Comparison of ENCODE assay signal across 16 cellular contexts in genomic region chr2:37870829-37871228, GRCh38. TPM values are rescaled to one million over a fixed set of nuclear protein-coding genes. Genes with fewer than 3 reads are reported as not detected.
A peak's percentile ranks its signal among the peaks of the same experiment; 100 is the strongest.
DNase-seq lines count a peak whose midpoint lies in the region; ATAC-seq and TF ChIP-seq lines count a peak whose summit lies in the region.
"Had no signal": no experiment of that assay in that cellular context is flagged by ENCODE, and none has a peak within 500 bp of the region (broad histone marks: within the 10 kb centered on the region; RNA-seq: fewer than 3 reads in every experiment).

No MANE protein-coding gene starts in this region.

- peaks cover 8 to 22% (median 11%) of the 10 kb centered on the region in 4 donors for H3K4me1 ChIP-seq in transverse colon

- ATAC-seq in activated T-cell treated with anti-CD3 and anti-CD28 coated beads, Interleukin-2, amount 50 U/mL, for 4 hours: no peak
- ATAC-seq in GM21390 (IDR thresholded peaks at IDR 0.05; ENCODE audit: unreplicated experiment): no peak
- ATAC-seq in GM19023 (IDR thresholded peaks at IDR 0.05; ENCODE audit: unreplicated experiment): no peak
- ATAC-seq: body of pancreas, natural killer cell had no signal

- H3K27ac Mint-ChIP-seq in activated T-cell treated with anti-CD3 and anti-CD28 coated beads, Interleukin-2, amount 50 U/mL, for 24 hours: peak overlapping the region; percentile 99
- peak overlapping the region; percentile 68 for H3K27ac Mint-ChIP-seq in dendritic cell treated with granulocyte-macrophage colony-stimulating factor and Interleukin-4, amounts not matched to agents 40 ng/mL and 50 ng/mL, for 4 days
- H3K27ac Mint-ChIP-seq: natural killer cell, type B pancreatic cell had no signal

- H3K4me3 ChIP-seq in transverse colon: no peak overlapping the region
- H3K4me3 ChIP-seq: body of pancreas, SJCRH30 had no signal

- H3K4me3 Mint-ChIP-seq in activated T-cell treated with anti-CD3 and anti-CD28 coated beads, Interleukin-2, amount 50 U/mL, for 24 hours: peak overlapping the region; percentile 67
- H3K4me3 Mint-ChIP-seq in activated T-cell treated with anti-CD3 and anti-CD28 coated beads, Interleukin-2, amount 50 U/mL, for 4 hours: no peak overlapping the region
- H3K4me3 Mint-ChIP-seq in dendritic cell treated with granulocyte-macrophage colony-stimulating factor and Interleukin-4, amounts not matched to agents 40 ng/mL and 50 ng/mL, for 4 days: no peak overlapping the region
- H3K4me3 Mint-ChIP-seq: natural killer cell, type B pancreatic cell had no signal

- no peak for TF ChIP-seq CTCF in transverse colon (IDR thresholded peaks at IDR 0.05)

- H3K27ac ChIP-seq in transverse colon: peak overlapping the region; percentile 69 to 87 (median 78)
- H3K27ac ChIP-seq: body of pancreas, SJCRH30 had no signal

- H3K4me1 Mint-ChIP-seq in activated T-cell treated with anti-CD3 and anti-CD28 coated beads, Interleukin-2, amount 50 U/mL, for 24 hours (ENCODE audit: low read depth): peaks cover 62% of the 10 kb centered on the region
- H3K4me1 Mint-ChIP-seq in activated T-cell treated with anti-CD3 and anti-CD28 coated beads, Interleukin-2, amount 50 U/mL, for 4 hours (ENCODE audit: low read depth): peaks cover 35% of the 10 kb centered on the region
- peaks cover 74% of the 10 kb centered on the region for H3K4me1 Mint-ChIP-seq in dendritic cell treated with granulocyte-macrophage colony-stimulating factor and Interleukin-4, amounts not matched to agents 40 ng/mL and 50 ng/mL, for 4 days (ENCODE audit: low read depth)

- TF ChIP-seq EP300 in transverse colon (IDR thresholded peaks at IDR 0.05; ENCODE audit: low read depth): no peak

- peaks cover 1% of the 10 kb centered on the region for H3K9me3 Mint-ChIP-seq in activated T-cell treated with anti-CD3 and anti-CD28 coated beads, Interleukin-2, amount 50 U/mL, for 24 hours
- H3K9me3 Mint-ChIP-seq in activated T-cell treated with anti-CD3 and anti-CD28 coated beads, Interleukin-2, amount 50 U/mL, for 4 hours: no peaks in the 10 kb centered on the region
- H3K9me3 Mint-ChIP-seq in dendritic cell treated with granulocyte-macrophage colony-stimulating factor and Interleukin-4, amounts not matched to agents 40 ng/mL and 50 ng/mL, for 4 days: no peaks in the 10 kb centered on the region
- H3K9me3 Mint-ChIP-seq: natural killer cell had no signal

- H3K9me3 ChIP-seq in transverse colon: no peaks in the 10 kb centered on the region
- H3K9me3 ChIP-seq: body of pancreas, SJCRH30 had no signal

- no peaks in the 10 kb centered on the region for H3K27me3 Mint-ChIP-seq in activated T-cell treated with anti-CD3 and anti-CD28 coated beads, Interleukin-2, amount 50 U/mL, for 24 hours
- peaks cover 4% of the 10 kb centered on the region for H3K27me3 Mint-ChIP-seq in activated T-cell treated with anti-CD3 and anti-CD28 coated beads, Interleukin-2, amount 50 U/mL, for 4 hours (ENCODE audit: low read depth)
- H3K27me3 Mint-ChIP-seq in dendritic cell treated with granulocyte-macrophage colony-stimulating factor and Interleukin-4, amounts not matched to agents 40 ng/mL and 50 ng/mL, for 4 days: peaks cover 39% of the 10 kb centered on the region

- TF ChIP-seq POLR2A in transverse colon (IDR thresholded peaks at IDR 0.05): no peak

- no peaks in the 10 kb centered on the region for H3K27me3 ChIP-seq in transverse colon
- H3K27me3 ChIP-seq: body of pancreas, SJCRH30 had no signal

- 67 to 77% methylated on average over 3 to 4 of the region's 4 CpGs for WGBS in transverse colon (ENCODE audit: low coverage in 1 of 2), 2 donors

- no peaks in the 10 kb centered on the region for H3K36me3 Mint-ChIP-seq in activated T-cell treated with anti-CD3 and anti-CD28 coated beads, Interleukin-2, amount 50 U/mL, for 24 hours (ENCODE audit: low read depth)
- H3K36me3 Mint-ChIP-seq in activated T-cell treated with anti-CD3 and anti-CD28 coated beads, Interleukin-2, amount 50 U/mL, for 4 hours (ENCODE audit: insufficient read depth): no peaks in the 10 kb centered on the region
- no peaks in the 10 kb centered on the region for H3K36me3 Mint-ChIP-seq in dendritic cell treated with granulocyte-macrophage colony-stimulating factor and Interleukin-4, amounts not matched to agents 40 ng/mL and 50 ng/mL, for 4 days (ENCODE audit: low read depth)
- H3K36me3 Mint-ChIP-seq: natural killer cell had no signal

- intact Hi-C loops in dendritic cell treated with granulocyte-macrophage colony-stimulating factor and Interleukin-4, amounts not matched to agents 40 ng/mL and 50 ng/mL, for 4 days (cut with micrococcal nuclease): loop anchor here (10.0 kb wide), 1 partner anchor 196 kb away; the partner anchor contains the start of gene CDC42EP3
- intact Hi-C loops in transverse colon (cut with DNase I; ENCODE audit: low total_unique reads): loop anchor here (5.0 kb wide), 1 partner anchor 34 kb away; no protein-coding TSS in a partner anchor

- in situ Hi-C loops in transverse colon (cut with MboI; ENCODE audit: low pct_ligation_motif_present in 1 of 4, low pct_unique_long_range_greater_than_20kb in 1 of 4, low sequenced_read_pairs in 3 of 4): no loop called here

- no peaks in the 10 kb centered on the region for H3K36me3 ChIP-seq in transverse colon
- H3K36me3 ChIP-seq: SJCRH30 had no signal

- DNase-seq in activated T-cell treated with anti-CD3 and anti-CD28 coated beads, Interleukin-2, amount 50 U/mL, for 24 hours: no peak
- DNase-seq in activated T-cell treated with anti-CD3 and anti-CD28 coated beads, Interleukin-2, amount 50 U/mL, for 4 hours: no peak
- DNase-seq in kidney glomerular epithelial cell (lab: John Stamatoyannopoulos, UW) (peak; percentile 18), transverse colon (no peak), activated T-cell treated with anti-CD3 and anti-CD28 coated beads for 4 hours (no peak)
- DNase-seq: body of pancreas; DMS 273 treated with DMSO at 0.1 percent for 48 hours; Kasumi-1; natural killer cell; NCI-H2081; NK-92 treated with Interleukin-12 subunit alpha and Interleukin-12 subunit beta, amount 100 ng/mL, for 24 hours; SJCRH30 had no signal

RNA-seq across cellular contexts. Expression of gene RMDN2, which starts 54.3 kb away (rescaled TPM):
- total RNA-seq in activated T-cell treated with anti-CD3 and anti-CD28 coated beads, Interleukin-2, amount 50 U/mL, for 4 hours: 1 to 10 TPM; 3.4 to 4.3 (median 3.8) TPM
- total RNA-seq in transverse colon: 10 to 100 TPM; 12.3 to 48.3 (median 28.9) TPM
